In genomic region chr12:26127404-26127803, GRCh38 we compare ENCODE assay signal across 14 cellular contexts. TPM values are rescaled to one million over a fixed set of nuclear protein-coding genes. Genes with fewer than 3 reads are reported as not detected.
A peak's percentile ranks its signal among the peaks of the same experiment; 100 is the strongest.
DNase-seq lines count a peak whose midpoint lies in the region; ATAC-seq and TF ChIP-seq lines count a peak whose summit lies in the region.
"Had no signal": no experiment of that assay in that cellular context is flagged by ENCODE, and none has a peak within 500 bp of the region (broad histone marks: within the 10 kb centered on the region; RNA-seq: fewer than 3 reads in every experiment).

No MANE protein-coding gene starts in this region.

- intact Hi-C loops in activated B cell treated with CpG ODN at 0.5 μM for 24 hours (cut with micrococcal nuclease), result loop anchor here (5.0 kb wide), 1 partner anchor 885 kb away; the partner anchor contains the start of gene TM7SF3

- peak overlapping the region; percentile 48 for H3K4me3 Mint-ChIP-seq in activated B cell treated with CpG ODN at 0.5 μM for 24 hours
- peak overlapping the region; percentile 99 for H3K4me3 Mint-ChIP-seq in memory B cell
- peak overlapping the region; percentile 36 for H3K4me3 Mint-ChIP-seq in stimulated activated memory B cell treated with anti-CD40 and anti-IgM and Interleukin-4, amounts not matched to agents 10 μg/mL and 1 μg/mL and 100 μg/mL, for 72 hours

- POLR2A ChIA-PET in SK-N-SH (lab: Yijun Ruan, JAX) (no interaction called here), activated B cell treated with CpG ODN at 0.5 μM for 24 hours (lab: Charles Lee) (interaction anchor here (0.7 to 2.5 kb wide), 5 partner anchors 8 to 68 kb away, joined by 3 to 23 read pairs (median 3); no protein-coding TSS in a partner anchor)

- DNase-seq in SK-N-SH, result no peak
- DNase-seq in activated B cell treated with CpG ODN at 0.5 μM for 24 hours, result no peak
- DNase-seq in memory B cell (ENCODE audit: low spot score in 2 of 2), result no peak
- no peak for DNase-seq in NCI-H526 treated with DMSO at 0.1 percent for 48 hours (lab: John Stamatoyannopoulos, UW)
- DNase-seq in T1000 (lab: John Stamatoyannopoulos, UW), result no peak
- no peak for DNase-seq in globus pallidus (ENCODE audit: low spot score)
- DNase-seq: activated CD8-positive, alpha-beta T cell treated with anti-CD3 and anti-CD28 coated beads, Interleukin-2, amount 10 ng/mL, durations not matched to agents 7 days and 5 days; mucosa of descending colon; NCI-H345; small intestine had no signal

- no peak for TF ChIP-seq CTCF in SK-N-SH (IDR thresholded peaks at IDR 0.05)
- no peak for TF ChIP-seq CTCF in activated B cell treated with CpG ODN at 0.5 μM for 24 hours (IDR thresholded peaks at IDR 0.05)

- peaks cover 13% of the 10 kb centered on the region for H3F3A ChIP-seq in SK-N-SH (replicated peaks; ENCODE audit: insufficient read depth)

- peak overlapping the region; percentile 98 for H3K4me2 ChIP-seq in SK-N-SH

- no peak overlapping the region for H2AFZ ChIP-seq in SK-N-SH (ENCODE audit: low read depth)

- TF ChIP-seq RAD21 in SK-N-SH (IDR thresholded peaks at IDR 0.05; ENCODE audit: low read length), result no peak

- peaks cover 15% of the 10 kb centered on the region for H3K36me3 Mint-ChIP-seq in activated B cell treated with CpG ODN at 0.5 μM for 24 hours (ENCODE audit: low read depth)
- peaks cover 6% of the 10 kb centered on the region for H3K36me3 Mint-ChIP-seq in memory B cell
- no peaks in the 10 kb centered on the region for H3K36me3 Mint-ChIP-seq in stimulated activated memory B cell treated with anti-CD40 and anti-IgM and Interleukin-4, amounts not matched to agents 10 μg/mL and 1 μg/mL and 100 μg/mL, for 72 hours

- H3K27me3 ChIP-seq in SK-N-SH (ENCODE audit: insufficient read depth), result no peaks in the 10 kb centered on the region
- H3K27me3 ChIP-seq: suprapubic skin had no signal

- CTCF ChIA-PET in SK-N-SH (lab: Yijun Ruan, JAX), result interaction anchor here (0.9 to 2.4 kb wide), 5 partner anchors 8 to 525 kb away, joined by 3 to 11 read pairs (median 5); no protein-coding TSS in a partner anchor
- CTCF ChIA-PET in activated B cell treated with CpG ODN at 0.5 μM for 24 hours (lab: Charles Lee), result interaction anchor here (1.2 to 2.5 kb wide), 4 partner anchors 8 to 398 kb away, joined by 4 to 7 read pairs (median 6); no protein-coding TSS in a partner anchor

- H3K9me3 ChIP-seq in SK-N-SH, result no peaks in the 10 kb centered on the region
- H3K9me3 ChIP-seq: mucosa of descending colon, suprapubic skin had no signal

- 95% methylated on average over 2 of the region's 2 CpGs for WGBS in SK-N-SH (ENCODE audit: low lambda C conversion rate)

- H3K9me3 Mint-ChIP-seq in activated B cell treated with CpG ODN at 0.5 μM for 24 hours (no peaks in the 10 kb centered on the region), memory B cell (no peaks in the 10 kb centered on the region)
- H3K9me3 Mint-ChIP-seq in stimulated activated memory B cell treated with anti-CD40 and anti-IgM and Interleukin-4, amounts not matched to agents 10 μg/mL and 1 μg/mL and 100 μg/mL, for 72 hours, result no peaks in the 10 kb centered on the region

- no peak overlapping the region for H3K4me3 ChIP-seq in SK-N-SH (ENCODE audit: low read depth in 2 of 2, low read length in 1 of 2)
- H3K4me3 ChIP-seq: mucosa of descending colon had no signal

- no peaks in the 10 kb centered on the region for H4K20me1 ChIP-seq in SK-N-SH (ENCODE audit: insufficient read depth)

- H3K27me3 Mint-ChIP-seq in activated B cell treated with CpG ODN at 0.5 μM for 24 hours, result no peaks in the 10 kb centered on the region
- no peaks in the 10 kb centered on the region for H3K27me3 Mint-ChIP-seq in memory B cell
- no peaks in the 10 kb centered on the region for H3K27me3 Mint-ChIP-seq in stimulated activated memory B cell treated with anti-CD40 and anti-IgM and Interleukin-4, amounts not matched to agents 10 μg/mL and 1 μg/mL and 100 μg/mL, for 72 hours

- H3K27ac ChIP-seq in SK-N-SH (ENCODE audit: low read depth in 2 of 2, low read length in 1 of 2), result peak overlapping the region in 1 of 2 experiments; percentile 96; a peak in 1 of 4 replicates
- H3K27ac ChIP-seq: 22Rv1 had no signal

- H3K36me3 ChIP-seq in SK-N-SH (replicated peaks in 1 of 2; ENCODE audit: control insufficient read depth in 1 of 2, insufficient read depth in 2 of 2, low read length in 1 of 2), result no peaks in the 10 kb centered on the region
- H3K36me3 ChIP-seq: suprapubic skin had no signal

- H3K4me1 Mint-ChIP-seq in activated B cell treated with CpG ODN at 0.5 μM for 24 hours (peaks cover 60% of the 10 kb centered on the region), memory B cell (peaks cover 38% of the 10 kb centered on the region)
- peaks cover 62% of the 10 kb centered on the region for H3K4me1 Mint-ChIP-seq in stimulated activated memory B cell treated with anti-CD40 and anti-IgM and Interleukin-4, amounts not matched to agents 10 μg/mL and 1 μg/mL and 100 μg/mL, for 72 hours

- TF ChIP-seq EP300 in SK-N-SH (IDR thresholded peaks at IDR 0.05; ENCODE audit: borderline replicate concordance in 1 of 2, low read depth in 1 of 2, low read length in 1 of 2), result no peak

- H3K79me2 ChIP-seq in SK-N-SH (ENCODE audit: insufficient read depth), result peaks cover 12% of the 10 kb centered on the region

- no peaks in the 10 kb centered on the region for H3K9me2 ChIP-seq in SK-N-SH

- ATAC-seq in SK-N-SH treated with all-trans-retinoic acid at 6 μM for 48 hours (no peak), activated B cell treated with CpG ODN at 0.5 μM for 24 hours (ENCODE audit: low read depth) (no peak), memory B cell (ENCODE audit: low read depth) (no peak)
- no peak for ATAC-seq in stimulated activated memory B cell treated with anti-CD40 and anti-IgM and Interleukin-4, amounts not matched to agents 10 μg/mL and 1 μg/mL and 100 μg/mL, for 72 hours
- ATAC-seq: activated CD8-positive, alpha-beta T cell treated with anti-CD3 and anti-CD28 coated beads, Interleukin-2, amount 10 ng/mL, durations not matched to agents 7 days and 5 days; mucosa of descending colon had no signal

- peaks cover 5 to 21% of the 10 kb centered on the region in 2 experiments; a peak in 3 of 4 replicates for H3K4me1 ChIP-seq in SK-N-SH (ENCODE audit: control insufficient read depth in 1 of 2, insufficient read depth in 2 of 2, low read depth in 1 of 2, low read length in 1 of 2)

- peak overlapping the region; percentile 97 for H3K9ac ChIP-seq in SK-N-SH

- H3K27ac Mint-ChIP-seq in activated B cell treated with CpG ODN at 0.5 μM for 24 hours (peak overlapping the region; percentile 96), memory B cell (peak overlapping the region; percentile 99)
- H3K27ac Mint-ChIP-seq in stimulated activated memory B cell treated with anti-CD40 and anti-IgM and Interleukin-4, amounts not matched to agents 10 μg/mL and 1 μg/mL and 100 μg/mL, for 72 hours, result peak overlapping the region; percentile 89
- H3K27ac Mint-ChIP-seq: activated CD8-positive, alpha-beta T cell treated with anti-CD3 and anti-CD28 coated beads, Interleukin-2, amount 10 ng/mL, durations not matched to agents 7 days and 5 days had no signal

TF ChIP-seq in SK-N-SH, 30 proteins besides CTCF, POLR2A, EP300 and RAD21:
- no peak for TF ChIP-seq FOSL2 (IDR thresholded peaks at IDR 0.05; ENCODE audit: borderline replicate concordance, low read depth)
- no peak for TF ChIP-seq TEAD4 (IDR thresholded peaks at IDR 0.05; ENCODE audit: borderline replicate concordance, insufficient read depth)
- no peak for TF ChIP-seq FOXJ3 (CRISPR knock-in tag; IDR thresholded peaks at IDR 0.05)
- no peak for TF ChIP-seq RCOR1 (IDR thresholded peaks at IDR 0.05; ENCODE audit: low read length)
- no peak for TF ChIP-seq SIN3A (IDR thresholded peaks at IDR 0.05; ENCODE audit: borderline replicate concordance, low read depth, low read length)
- no peak for TF ChIP-seq MEF2A (IDR thresholded peaks at IDR 0.05; ENCODE audit: borderline replicate concordance, low read depth)
- TF ChIP-seq MXI1 (IDR thresholded peaks at IDR 0.05; ENCODE audit: low read depth, low read length), result no peak
- no peak for TF ChIP-seq JUND (IDR thresholded peaks at IDR 0.05)
- TF ChIP-seq USF1 (IDR thresholded peaks at IDR 0.05; ENCODE audit: borderline replicate concordance, low read depth), result no peak
- TF ChIP-seq RFX5 (IDR thresholded peaks at IDR 0.05; ENCODE audit: low read length), result no peak
TF ChIP-seq in SK-N-SH: peak in this region for 0.

TF ChIP-seq in SK-N-SH treated with all-trans-retinoic acid at 6 μM for 48 hours, 23 proteins besides CTCF, POLR2A, EP300 and RAD21 (continues in another document):
- TF ChIP-seq TOX (CRISPR knock-in tag; IDR thresholded peaks at IDR 0.05; ENCODE audit: borderline replicate concordance) (no peak), PATZ1 (CRISPR knock-in tag; IDR thresholded peaks at IDR 0.05; ENCODE audit: borderline replicate concordance) (no peak), ZNF8 (CRISPR knock-in tag; IDR thresholded peaks at IDR 0.05) (no peak), ISL1 (CRISPR knock-in tag; IDR thresholded peaks at IDR 0.05) (no peak), OSR1 (CRISPR knock-in tag; IDR thresholded peaks at IDR 0.05) (no peak), SNAI2 (CRISPR knock-in tag; IDR thresholded peaks at IDR 0.05) (no peak)

RNA-seq across cellular contexts. Expression of gene BHLHE41, which starts 2.6 kb away (rescaled TPM):
- 12.8 and 16.1 TPM in 2 replicates for polyA plus RNA-seq in SK-N-SH (2012; rRNA removed)
- 11.9 and 14.0 TPM in 2 replicates for polyA plus RNA-seq in SK-N-SH (2012; cell fraction: cytosol; rRNA removed)
- polyA plus RNA-seq in SK-N-SH (2012; cell fraction: nucleus; rRNA removed), result 58.3 and 79.5 TPM in 2 replicates
- total RNA-seq in activated B cell treated with CpG ODN at 0.5 μM for 24 hours, result 34.5 and 40.5 TPM in 2 replicates
- total RNA-seq: activated CD8-positive, alpha-beta T cell treated with anti-CD3 and anti-CD28 coated beads, Interleukin-2, amount 10 ng/mL, durations not matched to agents 7 days and 5 days had no signal

Comparison
In these comparisons a context has a peak if more than half of its experiments do, and no peak if none do; other contexts are left out.
1. H3K4me3 Mint-ChIP-seq: peak in every context shown above with its lines; median percentile 99 in memory B cell; 48 in activated B cell treated with CpG ODN at 0.5 μM for 24 hours; 36 in stimulated activated memory B cell treated with anti-CD40 and anti-IgM and Interleukin-4, amounts not matched to agents 10 μg/mL and 1 μg/mL and 100 μg/mL, for 72 hours.